Comparison of ENCODE assay signal across 8 cellular contexts in the genomic region with DNA sequence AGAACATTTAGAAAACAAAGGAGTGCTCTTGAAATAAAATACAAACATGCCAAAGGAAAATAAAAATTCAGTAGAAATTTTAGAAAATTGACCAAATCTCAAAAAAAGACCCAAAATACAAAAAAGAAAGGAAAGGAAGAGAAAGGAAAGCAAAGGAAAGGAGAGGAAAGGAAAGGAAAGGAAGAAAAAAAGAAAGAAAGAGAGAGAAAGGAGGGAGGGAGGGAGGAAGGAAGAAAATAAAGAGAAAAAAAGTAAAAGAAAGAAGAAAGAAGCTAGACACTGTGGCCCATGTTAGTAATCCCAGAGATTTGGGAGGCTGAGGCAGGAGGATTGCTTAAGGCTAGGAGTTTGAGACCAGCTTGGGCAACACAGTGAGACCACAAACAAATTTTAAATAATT.
"Had no signal": no experiment of that assay in that cellular context is flagged by ENCODE, and none has a peak within 500 bp of the region (broad histone marks: within the 10 kb centered on the region; RNA-seq: fewer than 3 reads in every experiment).

No MANE protein-coding gene starts in this region.

- H3K4me3 ChIP-seq: K562 had no signal

- H3K27ac ChIP-seq: HL-60 had no signal

- H3K27ac Mint-ChIP-seq: IgD-negative memory B cell had no signal

- FAIRE-seq: HepG2, HTR-8/SVneo, K562 had no signal

- ATAC-seq: HepG2, K562 had no signal

- DNase-seq: IMR-90, KBM-7, KG1 had no signal

- H3K27me3 Mint-ChIP-seq: IgD-negative memory B cell had no signal
